In genomic region chr10:80517416-80518142, GRCh38 we compare ENCODE assay signal across 18 cellular contexts. TPM values are rescaled to one million over a fixed set of nuclear protein-coding genes. Genes with fewer than 3 reads are reported as not detected.
DNase-seq lines count a peak whose midpoint lies in the region; ATAC-seq and TF ChIP-seq lines count a peak whose summit lies in the region.
"Had no signal": no experiment of that assay in that cellular context is flagged by ENCODE, and none has a peak within 500 bp of the region (broad histone marks: within the 10 kb centered on the region; RNA-seq: fewer than 3 reads in every experiment).

No MANE protein-coding gene starts in this region.

- peak overlapping the region; percentile 73 for H3K27ac Mint-ChIP-seq in activated CD4-positive, alpha-beta memory T cell treated with anti-CD3 and anti-CD28 coated beads for 36 hours

- H3K4me2 ChIP-seq in BLaER1: peak overlapping the region; percentile 78

- H3K27me3 ChIP-seq in BLaER1 (no peaks in the 10 kb centered on the region), right cardiac atrium (ENCODE audit: control insufficient read depth, insufficient read depth) (no peaks in the 10 kb centered on the region), psoas muscle (ENCODE audit: insufficient read depth in 3 of 3, low read length in 2 of 3) (no peaks in the 10 kb centered on the region)
- H3K27me3 ChIP-seq: BE2C, neutrophil had no signal

- peaks cover 91% of the 10 kb centered on the region for H3K36me3 ChIP-seq in BLaER1
- H3K36me3 ChIP-seq in psoas muscle (ENCODE audit: insufficient read depth in 1 of 2, low read depth in 1 of 2): peaks cover 4 to 83% of the 10 kb centered on the region in 2 donors
- H3K36me3 ChIP-seq: BE2C had no signal

- CTCF ChIA-PET in activated CD4-positive, alpha-beta memory T cell treated with anti-CD3 and anti-CD28 coated beads for 36 hours (lab: Charles Lee): no interaction called here

- ATAC-seq in right cardiac atrium: no peak
- ATAC-seq in psoas muscle: no peak
- ATAC-seq in HG03565 (IDR thresholded peaks at IDR 0.05; ENCODE audit: unreplicated experiment): no peak

- H3K36me3 Mint-ChIP-seq in activated CD4-positive, alpha-beta memory T cell treated with anti-CD3 and anti-CD28 coated beads for 36 hours: peaks cover 44% of the 10 kb centered on the region

- H3K9me3 Mint-ChIP-seq in activated CD4-positive, alpha-beta memory T cell treated with anti-CD3 and anti-CD28 coated beads for 36 hours: no peaks in the 10 kb centered on the region

- H3K4me3 ChIP-seq in BLaER1 (peak overlapping the region; percentile 15; the same call in 1 of the 2 replicates), right cardiac atrium (ENCODE audit: low read length) (no peak overlapping the region), psoas muscle (no peak overlapping the region)

- POLR2A ChIA-PET in activated CD4-positive, alpha-beta memory T cell treated with anti-CD3 and anti-CD28 coated beads for 36 hours (lab: Charles Lee): interaction anchor here (0.6 kb wide), 1 partner anchor 167 kb away, joined by 4 read pairs; no protein-coding TSS in a partner anchor

- peaks cover 90% of the 10 kb centered on the region for H4K20me1 ChIP-seq in BLaER1

- H3K9me3 ChIP-seq in BLaER1 (no peaks in the 10 kb centered on the region), right cardiac atrium (ENCODE audit: control insufficient read depth, low read length) (no peaks in the 10 kb centered on the region), psoas muscle (no peaks in the 10 kb centered on the region)
- H3K9me3 ChIP-seq: BE2C, neutrophil had no signal

- no peak overlapping the region for H3K4me3 Mint-ChIP-seq in activated CD4-positive, alpha-beta memory T cell treated with anti-CD3 and anti-CD28 coated beads for 36 hours

- intact Hi-C loops in activated CD4-positive, alpha-beta memory T cell treated with anti-CD3 and anti-CD28 coated beads for 36 hours (cut with micrococcal nuclease): no loop called here
- intact Hi-C loops in right cardiac atrium (cut with DNase I) (no loop called here), psoas muscle (cut with DNase I) (no loop called here)

- no peak for TF ChIP-seq CTCF in psoas muscle (IDR thresholded peaks at IDR 0.05)

- H3K4me1 ChIP-seq in BLaER1: peaks cover 100% of the 10 kb centered on the region
- H3K4me1 ChIP-seq in right cardiac atrium (ENCODE audit: control insufficient read depth, insufficient read depth, low read length): no peaks in the 10 kb centered on the region
- peaks cover 5% of the 10 kb centered on the region for H3K4me1 ChIP-seq in psoas muscle
- H3K4me1 ChIP-seq: BE2C had no signal

- 84% methylated on average over 21 of the region's 21 CpGs for WGBS in right cardiac atrium
- 84 to 85% (median 85%) methylated on average over 21 of the region's 21 CpGs for WGBS in psoas muscle, 3 donors

- peaks cover 18% of the 10 kb centered on the region for H3K4me1 Mint-ChIP-seq in activated CD4-positive, alpha-beta memory T cell treated with anti-CD3 and anti-CD28 coated beads for 36 hours (ENCODE audit: low read depth)

- no peaks in the 10 kb centered on the region for H3K27me3 Mint-ChIP-seq in activated CD4-positive, alpha-beta memory T cell treated with anti-CD3 and anti-CD28 coated beads for 36 hours

- H3K27ac ChIP-seq in BLaER1 (peak overlapping the region; percentile 74), right cardiac atrium (ENCODE audit: low read length) (peak overlapping the region; percentile 21), psoas muscle (peak overlapping the region; percentile 27)

- DNase-seq in activated CD4-positive, alpha-beta memory T cell treated with anti-CD3 and anti-CD28 coated beads for 36 hours: no peak
- DNase-seq in right cardiac atrium: peak in 1 of 3 donors; percentile 34
- peak in 1 of 2 donors; percentile 45 for DNase-seq in psoas muscle
- DNase-seq in NCI-H774 (lab: John Stamatoyannopoulos, UW): no peak
- DNase-seq in H4 (ENCODE audit: low spot score): no peak
- no peak for DNase-seq in NCI-H748 (lab: John Stamatoyannopoulos, UW; ENCODE audit: unreplicated experiment)
- DNase-seq: BE2C; effector memory CD4-positive, alpha-beta T cell; KG1; kidney glomerular epithelial cell; NCI-H1694 treated with DMSO at 0.1 percent for 48 hours; NCI-H526 treated with DMSO at 0.1 percent for 48 hours; RPMI8226; T1000 had no signal

- peak overlapping the region; percentile 59 for H3K9ac ChIP-seq in BLaER1

RNA-seq across cellular contexts. Expression of gene SH2D4B, which starts 20.1 kb away (rescaled TPM):
- under 1 TPM in 1 of 2 experiments, not detected in 1; 0.12 TPM for total RNA-seq in activated CD4-positive, alpha-beta memory T cell treated with anti-CD3 and anti-CD28 coated beads for 36 hours
- total RNA-seq in right cardiac atrium (not detected), psoas muscle (not detected)
- polyA plus RNA-seq in right cardiac atrium (not detected), psoas muscle (under 1 TPM in 1 of 3 donors, not detected in 2; 0.01 TPM)
- not detected in 2 replicates for total RNA-seq in H4 (2014; rRNA removed; shearing (Covaris generic))
- polyA plus RNA-seq: aorta had no signal

Comparison
In these comparisons a context has a peak if more than half of its experiments do, and no peak if none do; other contexts are left out.
1. H3K27ac ChIP-seq: peak in every context shown above with its lines; median percentile 74 in BLaER1; 27 in psoas muscle; 21 in right cardiac atrium.